In genomic region chr17:68600881-68601564, GRCh38 we compare ENCODE assay signal across 9 cellular contexts. TPM values are rescaled to one million over a fixed set of nuclear protein-coding genes. Genes with fewer than 3 reads are reported as not detected.
DNase-seq lines count a peak whose midpoint lies in the region; ATAC-seq and TF ChIP-seq lines count a peak whose summit lies in the region.
"Had no signal": no experiment of that assay in that cellular context is flagged by ENCODE, and none has a peak within 500 bp of the region (broad histone marks: within the 10 kb centered on the region; RNA-seq: fewer than 3 reads in every experiment).

Gene FAM20A (minus strand): TSS chr17:68601367. CDS start chr17:68600666, 701 bp downstream.

- intact Hi-C loops in left cardiac atrium (cut with DNase I), result no loop called here

- no peak for TF ChIP-seq CTCF in progenitor cell of endocrine pancreas (IDR thresholded peaks at IDR 0.05; ENCODE audit: unreplicated experiment)

- DNase-seq in NCI-H2227 (lab: John Stamatoyannopoulos, UW; ENCODE audit: unreplicated experiment) (peak; percentile 29), NCI-H2227 treated with DMSO at 0.1 percent for 48 hours (lab: John Stamatoyannopoulos, UW) (no peak), left cardiac atrium (peak; percentile 65), progenitor cell of endocrine pancreas (ENCODE audit: low spot score, unreplicated experiment) (peak; percentile 50), RKO (ENCODE audit: low spot score) (no peak), SIG-M5 treated with dmso at 0.1 percent for 504 hours (lab: John Stamatoyannopoulos, UW; ENCODE audit: unreplicated experiment) (no peak)

- peaks cover 57% of the 10 kb centered on the region for H3K27me3 Mint-ChIP-seq in activated T-helper 17 cell treated with anti-CD3 and anti-CD28 coated beads, Interleukin-2, amount 50 U/mL, for 72 hours
- peaks cover 27% of the 10 kb centered on the region for H3K27me3 Mint-ChIP-seq in progenitor cell of endocrine pancreas

- H3K4me3 Mint-ChIP-seq in activated T-helper 17 cell treated with anti-CD3 and anti-CD28 coated beads, Interleukin-2, amount 50 U/mL, for 72 hours, result peak within 1 kb of the TSS; percentile 52
- peak within 1 kb of the TSS; percentile 80 for H3K4me3 Mint-ChIP-seq in progenitor cell of endocrine pancreas (ENCODE audit: low read depth)

- no peaks in the 10 kb centered on the region for H3K9me3 Mint-ChIP-seq in activated T-helper 17 cell treated with anti-CD3 and anti-CD28 coated beads, Interleukin-2, amount 50 U/mL, for 72 hours
- H3K9me3 Mint-ChIP-seq in progenitor cell of endocrine pancreas (ENCODE audit: low read depth), result no peaks in the 10 kb centered on the region

- peaks cover 5% of the 10 kb centered on the region for H3K36me3 Mint-ChIP-seq in activated T-helper 17 cell treated with anti-CD3 and anti-CD28 coated beads, Interleukin-2, amount 50 U/mL, for 72 hours (ENCODE audit: low read depth)
- no peaks in the 10 kb centered on the region for H3K36me3 Mint-ChIP-seq in progenitor cell of endocrine pancreas (ENCODE audit: insufficient read depth)

- H3K4me1 Mint-ChIP-seq in activated T-helper 17 cell treated with anti-CD3 and anti-CD28 coated beads, Interleukin-2, amount 50 U/mL, for 72 hours, result peaks cover 5% of the 10 kb centered on the region
- peaks cover 16% of the 10 kb centered on the region for H3K4me1 Mint-ChIP-seq in progenitor cell of endocrine pancreas (ENCODE audit: low read depth)

- ATAC-seq in activated T-helper 17 cell treated with anti-CD3 and anti-CD28 coated beads, Interleukin-2, amount 50 U/mL, for 72 hours (replicated peaks), result no peak
- ATAC-seq in left cardiac atrium (peak; percentile 53 to 65), HG03354 (IDR thresholded peaks at IDR 0.05; ENCODE audit: poor library complexity, severe bottlenecking, unreplicated experiment) (no peak)

- H3K27ac Mint-ChIP-seq in activated T-helper 17 cell treated with anti-CD3 and anti-CD28 coated beads, Interleukin-2, amount 50 U/mL, for 72 hours, result no peak within 1 kb of the TSS
- H3K27ac Mint-ChIP-seq in progenitor cell of endocrine pancreas, result peak within 1 kb of the TSS; percentile 27

RNA-seq across cellular contexts. Expression of gene FAM20A, which starts in this region (rescaled TPM):
- total RNA-seq in activated T-helper 17 cell treated with anti-CD3 and anti-CD28 coated beads, Interleukin-2, amount 50 U/mL, for 72 hours, result not detected
- total RNA-seq in left cardiac atrium, result 1 to 10 TPM; 7.9 to 9.0 TPM
- total RNA-seq in progenitor cell of endocrine pancreas, result 13.7 and 15.6 TPM in 2 replicates
- total RNA-seq: SK-MEL-5 had no signal

Comparison
In these comparisons a context has a peak if more than half of its experiments do, and no peak if none do; other contexts are left out.
1. RNA of gene FAM20A (total RNA-seq): 13.7 to 15.6 TPM in progenitor cell of endocrine pancreas and 7.9 to 9.0 TPM in left cardiac atrium; not detected in activated T-helper 17 cell treated with anti-CD3 and anti-CD28 coated beads, Interleukin-2, amount 50 U/mL, for 72 hours; every median in the first group is over 4 times any median in the second.
2. DNase-seq: peak in NCI-H2227 (single experiment), left cardiac atrium (single experiment) and progenitor cell of endocrine pancreas (single experiment); none in NCI-H2227 treated with DMSO at 0.1 percent for 48 hours (single experiment), RKO (single experiment) and SIG-M5 treated with dmso at 0.1 percent for 504 hours (single experiment).
3. ATAC-seq: peak in left cardiac atrium (2 of 2); none in activated T-helper 17 cell treated with anti-CD3 and anti-CD28 coated beads, Interleukin-2, amount 50 U/mL, for 72 hours (single experiment) and HG03354 (single experiment).